Comparison of ENCODE assay signal across 9 cellular contexts in the genomic region with DNA sequence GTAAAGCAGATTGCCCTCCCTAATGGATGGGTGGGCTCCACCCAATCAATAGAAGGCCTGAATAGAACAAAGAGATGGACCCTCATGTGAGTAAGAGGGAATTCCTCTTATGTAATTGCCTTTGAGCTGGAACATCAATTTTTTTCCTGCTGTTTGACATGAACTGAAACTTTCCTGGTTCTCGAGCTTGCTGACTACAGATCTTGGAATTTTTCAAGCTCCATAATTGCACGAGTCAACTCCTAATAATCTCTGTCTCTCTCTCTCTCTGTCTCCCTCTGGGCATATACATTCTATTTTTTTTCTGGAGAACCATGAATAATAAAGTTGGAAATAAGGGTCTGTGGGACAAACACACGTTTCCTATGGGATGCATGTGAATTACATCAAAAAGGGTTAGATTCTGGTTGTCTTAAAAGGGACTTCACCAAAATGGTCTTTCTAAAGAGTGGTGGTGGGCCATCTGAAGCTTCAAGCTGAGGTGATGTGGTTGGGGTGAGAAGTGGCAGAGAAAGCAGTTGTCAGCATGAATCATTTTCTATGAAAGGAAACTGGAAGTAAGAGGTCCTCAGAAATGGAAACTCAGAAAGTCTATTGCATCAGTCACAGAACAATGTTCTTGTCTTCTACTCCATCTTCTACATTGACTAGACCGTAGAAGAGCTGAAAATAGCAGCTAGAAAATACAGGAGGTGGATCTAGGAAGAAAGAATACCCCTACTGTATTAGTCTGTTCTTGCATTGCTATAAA. TPM values are rescaled to one million over a fixed set of nuclear protein-coding genes. Genes with fewer than 3 reads are reported as not detected.
DNase-seq lines count a peak whose midpoint lies in the region; ATAC-seq, FAIRE-seq and TF ChIP-seq lines count a peak whose summit lies in the region.
"Had no signal": no experiment of that assay in that cellular context is flagged by ENCODE, and none has a peak within 500 bp of the region (broad histone marks: within the 10 kb centered on the region; RNA-seq: fewer than 3 reads in every experiment).

No MANE protein-coding gene starts in this region.

- peak overlapping the region; percentile 7 for H3K4me2 ChIP-seq in GM12878 (ENCODE audit: control insufficient read depth, insufficient read depth)

- WGBS in GM12878 (ENCODE audit: insufficient coverage, insufficient replicate concordance, low lambda C conversion rate, missing lambda C conversion rate): 58% methylated on average over 4 of the region's 4 CpGs

- ATAC-seq in GM19463 (IDR thresholded peaks at IDR 0.05; ENCODE audit: unreplicated experiment) (peak; percentile 80), GM12878 (peak; percentile 81)

- no peak overlapping the region for H3K9ac ChIP-seq in GM12878 (ENCODE audit: control insufficient read depth, insufficient read depth, low read length)

- POLR2A ChIA-PET in GM12878 (lab: Charles Lee): no interaction called here

- H3K36me3 ChIP-seq in GM12878 (ENCODE audit: control insufficient read depth in 2 of 2, insufficient read depth in 2 of 2, low read length in 1 of 2): no peaks in the 10 kb centered on the region
- H3K36me3 ChIP-seq: right lobe of liver had no signal

- TF ChIP-seq POLR2A in GM12878 (IDR thresholded peaks at IDR 0.05; ENCODE audit: low read depth, low read length): no peak

- FAIRE-seq in GM12878 (lab: Jason Lieb, UNC) (peak; percentile 68), D721Med (lab: Jason Lieb, UNC) (no peak)

- CTCF ChIA-PET in GM12878 (lab: Yijun Ruan, JAX): interaction anchor here (1.0 to 1.9 kb wide), 4 partner anchors 14 to 523 kb away, joined by 3 to 11 read pairs (median 4); no protein-coding TSS in a partner anchor

- BruUV-seq in GM12878 (replicated peaks; lab: Mats Ljungman, UMichigan): no TSS peak

- no peak for TF ChIP-seq RAD21 in GM12878 (IDR thresholded peaks at IDR 0.05; ENCODE audit: insufficient read depth, low read depth, low read length)

- H3K27me3 ChIP-seq in GM12878 (replicated peaks in 1 of 2; ENCODE audit: control insufficient read depth in 2 of 2, insufficient read depth in 2 of 2, low read length in 1 of 2): no peaks in the 10 kb centered on the region
- H3K27me3 ChIP-seq: right lobe of liver had no signal

- H2AFZ ChIP-seq in GM12878 (ENCODE audit: control insufficient read depth, low read depth, low read length): peak overlapping the region; percentile 85

- in situ Hi-C loops in GM12878 (cut with MboI): loop anchor here (5.0 kb wide), 1 partner anchor 521 kb away; no protein-coding TSS in a partner anchor

- RAD21 ChIA-PET in GM12878 (lab: Charles Lee; ENCODE audit: unreplicated experiment): no interaction called here

- peaks cover 10% of the 10 kb centered on the region; the same call in 1 of the 2 replicates for H3K4me1 ChIP-seq in GM12878 (ENCODE audit: control insufficient read depth, insufficient read depth, low read length)

- H3K79me2 ChIP-seq in GM12878 (ENCODE audit: control insufficient read depth, insufficient read depth, low read length): no peaks in the 10 kb centered on the region

- no peaks in the 10 kb centered on the region; the same call in 2 of the 3 replicates for H3K9me3 ChIP-seq in GM12878 (replicated peaks; ENCODE audit: control insufficient read depth, insufficient read depth, low read length)
- H3K9me3 ChIP-seq: right lobe of liver had no signal

- no peak for TF ChIP-seq EP300 in GM12878 (IDR thresholded peaks at IDR 0.05; ENCODE audit: borderline replicate concordance in 1 of 2, control insufficient read depth in 1 of 2, low read depth in 2 of 2, low read length in 2 of 2)

- DNase-seq in AG08396 (ENCODE audit: low spot score) (peak; percentile 21), HT1080 (ENCODE audit: low read depth) (peak; percentile 70), GM12878 (ENCODE audit: low read depth, low spot score) (peak; percentile 31), SKM-1 treated with dmso at 0.1 percent for 144 hours (lab: John Stamatoyannopoulos, UW; ENCODE audit: unreplicated experiment) (no peak), NCI-H345 (lab: John Stamatoyannopoulos, UW) (no peak), D721Med (ENCODE audit: insufficient read length, low spot score) (no peak), NCI-H2029 (lab: John Stamatoyannopoulos, UW) (no peak)
- DNase-seq: right lobe of liver had no signal

- no peaks in the 10 kb centered on the region for H4K20me1 ChIP-seq in GM12878 (ENCODE audit: control insufficient read depth, insufficient read depth)

- H3K27ac ChIP-seq in GM12878 (ENCODE audit: control insufficient read depth, insufficient read depth): peak overlapping the region; percentile 76
- H3K27ac ChIP-seq: right lobe of liver had no signal

- SMC1A ChIA-PET in GM12878 (lab: Charles Lee; ENCODE audit: uncharacterized antibody, unreplicated experiment): interaction anchor here (0.7 to 1.5 kb wide), 2 partner anchors 10 to 294 kb away, joined by 3 read pairs; no protein-coding TSS in a partner anchor

- intact Hi-C loops in GM12878 (cut with micrococcal nuclease; ENCODE audit: unreplicated experiment): no loop called here

- no peak overlapping the region for H3K4me3 ChIP-seq in GM12878
- H3K4me3 ChIP-seq: right lobe of liver had no signal

- TF ChIP-seq CTCF in GM12878 (IDR thresholded peaks at IDR 0.05 in 2 of 3, conservative IDR thresholded peaks at IDR 0.05 in 1 of 3; ENCODE audit: control insufficient read depth in 2 of 3, extremely low read depth in 1 of 3, insufficient read depth in 1 of 3, low read depth in 3 of 3, low read length in 3 of 3) (no peak), D721Med (IDR thresholded peaks at IDR 0.05; ENCODE audit: insufficient read depth, missing control alignments) (no peak)

TF ChIP-seq in GM12878, 131 proteins besides CTCF, POLR2A, EP300 and RAD21 (continues in another document):
- TF ChIP-seq CREM (IDR thresholded peaks at IDR 0.05; ENCODE audit: low read depth): 0 out of 2 replicates have a peak, but pooled peaks have one; percentile 44
- no peak for TF ChIP-seq CREB1 (IDR thresholded peaks at IDR 0.05; ENCODE audit: low read depth)
- no peak for TF ChIP-seq SUZ12 (IDR thresholded peaks at IDR 0.05; ENCODE audit: unreplicated experiment)
- TF ChIP-seq SREBF2 (IDR thresholded peaks at IDR 0.05; ENCODE audit: low read length): no peak
- peak; percentile 53; the same call in 1 of the 2 replicates for TF ChIP-seq NFIC (IDR thresholded peaks at IDR 0.05; ENCODE audit: low read depth, low read length)

RNA-seq across cellular contexts. Expression of gene HOMER1, which starts 47.0 kb away (rescaled TPM):
- total RNA-seq in HT1080 (2014; rRNA removed; shearing (Covaris generic)): 6.1 and 9.5 TPM in 2 replicates
- polyA plus RNA-seq in HT1080 (2015; cell fraction: cytosol; rRNA removed): 5.5 and 7.1 TPM in 2 replicates
- 3.6 and 4.7 TPM in 2 replicates for polyA plus RNA-seq in HT1080 (2015; cell fraction: nucleus; rRNA removed)
- total RNA-seq in GM12878 (2013; cell fraction: nucleolus; rRNA removed): 22.6 and 25.0 TPM in 2 replicates
- total RNA-seq in GM12878 (2014; rRNA removed): 7.1 and 7.4 TPM in 2 replicates
- total RNA-seq in GM12878 (2014; rRNA removed; fragmentation: Illumina TruSeq; extraction: Trizol): 20.4 and 22.0 TPM in 2 replicates
- 9.2 and 12.9 TPM in 2 replicates for total RNA-seq in GM12878 (2021)
- 1.5 TPM for polyA plus RNA-seq in GM12878 (2011; ENCODE audit: low read depth)
- 0.96 and 1.5 TPM in 2 replicates for polyA plus RNA-seq in GM12878 (2011; rRNA removed)
- polyA plus RNA-seq in GM12878 (2011; cell fraction: cytosol; rRNA removed): 0.25 and 0.30 TPM in 2 replicates
- polyA plus RNA-seq in GM12878 (2011; cell fraction: nucleus; rRNA removed): 0.31 and 0.45 TPM in 2 replicates
- polyA plus RNA-seq in GM12878 (2012): 2.3 and 3.3 TPM in 2 replicates
- 10.0 and 14.4 TPM in 2 replicates for polyA plus RNA-seq in GM12878 (2014; fragmentation: Illumina TruSeq; extraction: Trizol)
- 1 to 10 TPM; 5.6 to 7.6 TPM for polyA plus RNA-seq in GM12878 (2014; fragmentation: Nextera tagmentation; extraction: Ambion mirVana)
- 5.0 and 6.0 TPM in 2 replicates for polyA plus RNA-seq in GM12878 (2014; rRNA removed)
- 1 to 10 TPM; 7.2 to 9.1 TPM for polyA plus RNA-seq in GM12878 (2016; fragmentation: Nextera tagmentation; extraction: Ambion mirVana)
- polyA minus RNA-seq in GM12878 (2011; rRNA and poly(A)+ RNA removed): 0.88 and 3.4 TPM in 2 replicates
- 2.2 TPM in 1 of 2 replicates, not detected in the other for polyA minus RNA-seq in GM12878 (2011; cell fraction: cytosol; rRNA and poly(A)+ RNA removed)
- polyA minus RNA-seq in GM12878 (2011; cell fraction: nucleus; rRNA and poly(A)+ RNA removed): 1.2 and 1.7 TPM in 2 replicates

RNA-seq across cellular contexts. Expression of gene TENT2, which starts 51.3 kb away (rescaled TPM):
- total RNA-seq in HT1080 (2014; rRNA removed; shearing (Covaris generic)): 32.8 and 38.6 TPM in 2 replicates
- 35.4 and 39.7 TPM in 2 replicates for polyA plus RNA-seq in HT1080 (2015; cell fraction: cytosol; rRNA removed)
- 93.6 and 114 TPM in 2 replicates for polyA plus RNA-seq in HT1080 (2015; cell fraction: nucleus; rRNA removed)
- 509 and 520 TPM in 2 replicates for total RNA-seq in GM12878 (2013; cell fraction: nucleolus; rRNA removed)
- total RNA-seq in GM12878 (2014; rRNA removed) (62.6 and 71.8 TPM in 2 replicates), GM12878 (2014; rRNA removed; fragmentation: Illumina TruSeq; extraction: Trizol) (73.9 and 80.3 TPM in 2 replicates), GM12878 (2021) (61.8 and 66.2 TPM in 2 replicates)
- polyA plus RNA-seq in GM12878 (2011; ENCODE audit: low read depth): 21.7 TPM
- polyA plus RNA-seq in GM12878 (2011; rRNA removed) (100 and 135 TPM in 2 replicates), GM12878 (2014; fragmentation: Illumina TruSeq; extraction: Trizol) (64.3 and 93.6 TPM in 2 replicates), GM12878 (2014; fragmentation: Nextera tagmentation; extraction: Ambion mirVana) (10 to 100 TPM; 19.5 to 25.7 TPM), GM12878 (2014; rRNA removed) (39.9 and 46.2 TPM in 2 replicates), GM12878 (2016; fragmentation: Nextera tagmentation; extraction: Ambion mirVana) (10 to 100 TPM; 51.9 to 55.3 TPM)
- 48.4 and 48.9 TPM in 2 replicates for polyA plus RNA-seq in GM12878 (2011; cell fraction: cytosol; rRNA removed)
- polyA plus RNA-seq in GM12878 (2011; cell fraction: nucleus; rRNA removed): 71.4 and 81.2 TPM in 2 replicates
- 40.1 and 44.3 TPM in 2 replicates for polyA plus RNA-seq in GM12878 (2012)
- 106 and 123 TPM in 2 replicates for polyA minus RNA-seq in GM12878 (2011; rRNA and poly(A)+ RNA removed)
- polyA minus RNA-seq in GM12878 (2011; cell fraction: cytosol; rRNA and poly(A)+ RNA removed): 31.1 and 36.1 TPM in 2 replicates
- polyA minus RNA-seq in GM12878 (2011; cell fraction: nucleus; rRNA and poly(A)+ RNA removed): 66.0 and 128 TPM in 2 replicates

Comparison
In these comparisons a context has a peak if more than half of its experiments do, and no peak if none do; other contexts are left out.
1. DNase-seq: peak in AG08396 (single experiment), HT1080 (single experiment) and GM12878 (single experiment); none in SKM-1 treated with dmso at 0.1 percent for 144 hours (single experiment), NCI-H345 (single experiment), D721Med (single experiment) and NCI-H2029 (single experiment).